ENCODE assay signal across 8 cellular contexts in the genomic region with DNA sequence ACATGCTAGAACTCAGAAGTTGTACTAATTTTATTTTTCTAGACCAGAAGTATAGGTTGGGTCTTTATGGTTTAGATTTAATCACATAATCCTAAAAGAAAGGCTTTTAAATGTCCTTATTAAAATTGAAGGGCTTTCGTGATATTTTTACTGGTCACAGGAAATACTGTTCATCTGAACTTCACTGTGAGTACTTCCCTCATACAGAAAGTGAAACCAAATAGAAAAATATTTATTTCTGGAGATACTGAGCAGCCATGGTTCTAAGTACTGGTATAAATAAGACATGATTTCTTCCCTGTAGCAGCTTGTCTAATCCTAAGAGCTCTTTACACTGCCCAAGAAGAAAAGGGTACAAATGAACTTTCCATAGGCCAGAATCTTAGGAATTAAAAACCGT. TPM values are rescaled to one million over a fixed set of nuclear protein-coding genes. Genes with fewer than 3 reads are reported as not detected.
DNase-seq lines count a peak whose midpoint lies in the region; ATAC-seq, FAIRE-seq and TF ChIP-seq lines count a peak whose summit lies in the region.

No MANE protein-coding gene starts in this region.

- ATAC-seq in pancreas = peak in 3 of 4 donors; percentile 25 to 67 (median 59)

- WGBS in pancreas, 2 donors = 4 to 7% methylated on average over 2 of the region's 2 CpGs

- TF ChIP-seq CTCF in pancreas (IDR thresholded peaks at IDR 0.05) = no peak

- H3K27me3 ChIP-seq in endocrine pancreas (ENCODE audit: control insufficient read depth, insufficient read depth, low read length) = no peaks in the 10 kb centered on the region
- H3K27me3 ChIP-seq in pancreas = no peaks in the 10 kb centered on the region

- peak; percentile 97 for FAIRE-seq in pancreas (lab: Jason Lieb, UNC)

- peak overlapping the region in 3 of 4 donors; percentile 70 to 82 (median 74) for H3K27ac ChIP-seq in pancreas

- no peaks in the 10 kb centered on the region for H3K9me3 ChIP-seq in endocrine pancreas (ENCODE audit: control insufficient read depth, low read length)
- no peaks in the 10 kb centered on the region for H3K9me3 ChIP-seq in pancreas

- H3K4me3 ChIP-seq in endocrine pancreas (ENCODE audit: control insufficient read depth, insufficient read depth, low read length) (peak overlapping the region; percentile 88), pancreas (peak overlapping the region; percentile 2 to 63 (median 33))

- no peak overlapping the region for H3K9ac ChIP-seq in endocrine pancreas (ENCODE audit: control insufficient read depth, insufficient read depth, low read length)

- H3K36me3 ChIP-seq in endocrine pancreas (ENCODE audit: control insufficient read depth, insufficient read depth, low read length) = no peaks in the 10 kb centered on the region
- H3K36me3 ChIP-seq in pancreas = no peaks in the 10 kb centered on the region

- H3K4me1 ChIP-seq in endocrine pancreas (ENCODE audit: control insufficient read depth, insufficient read depth, low read length) (peaks cover 15% of the 10 kb centered on the region), pancreas (peaks cover 10 to 42% (median 35%) of the 10 kb centered on the region in 3 donors)

- DNase-seq in EH (ENCODE audit: low read depth) (peak; percentile 50), HCEC 1CT (peak; percentile 41), RPMI8226 (peak; percentile 32), pancreas (no peak), COLO668 (lab: John Stamatoyannopoulos, UW; ENCODE audit: unreplicated experiment) (no peak)
- DNase-seq in stimulated activated CD8-positive, alpha-beta memory T cell treated with anti-CD3 and anti-CD28 coated beads, Interleukin-4, amount 100 ng/mL, for 48 hours = no peak
- no peak for DNase-seq in activated CD4-positive, alpha-beta T cell treated with anti-CD3 and anti-CD28 coated beads for 4 hours

- intact Hi-C loops in pancreas (cut with DNase I) = no loop called here

RNA-seq across cellular contexts. Expression of a gene that starts 2.0 kb away (rescaled TPM):
- total RNA-seq in pancreas = 10 to 100 TPM; 14.4 to 24.2 (median 18.2) TPM
- 10 to 100 TPM in 1 of 2 donors, 1 to 10 TPM in 1; 6.3 to 13.5 TPM for polyA plus RNA-seq in pancreas

Comparison
In these comparisons a context has a peak if more than half of its experiments do, and no peak if none do; other contexts are left out.
1. DNase-seq: peak in EH (single experiment), HCEC 1CT (single experiment) and RPMI8226 (single experiment); none in pancreas (0 of 6), stimulated activated CD8-positive, alpha-beta memory T cell treated with anti-CD3 and anti-CD28 coated beads, Interleukin-4, amount 100 ng/mL, for 48 hours (single experiment), COLO668 (single experiment) and activated CD4-positive, alpha-beta T cell treated with anti-CD3 and anti-CD28 coated beads for 4 hours (0 of 2).